Comparison of ENCODE assay signal across 16 cellular contexts in genomic region chr2:149019768-149020167, GRCh38. TPM values are rescaled to one million over a fixed set of nuclear protein-coding genes. Genes with fewer than 3 reads are reported as not detected.
DNase-seq lines count a peak whose midpoint lies in the region; TF ChIP-seq lines count a peak whose summit lies in the region.
"Had no signal": no experiment of that assay in that cellular context is flagged by ENCODE, and none has a peak within 500 bp of the region (broad histone marks: within the 10 kb centered on the region; RNA-seq: fewer than 3 reads in every experiment).

No MANE protein-coding gene starts in this region.

- peak overlapping the region; percentile 96 for H3K4me2 ChIP-seq in DOHH2 (ENCODE audit: low read length)

- in situ Hi-C loops in transverse colon (cut with MboI; ENCODE audit: low pct_ligation_motif_present in 1 of 4, low pct_unique_long_range_greater_than_20kb in 1 of 4, low sequenced_read_pairs in 3 of 4): loop anchor here (5.0 to 10.0 kb wide), 3 partner anchors 295 to 545 kb away; no protein-coding TSS in a partner anchor

- H3K36me3 ChIP-seq in DOHH2 (ENCODE audit: control insufficient read depth, low read length): no peaks in the 10 kb centered on the region; the same call in 1 of the 2 replicates
- no peaks in the 10 kb centered on the region for H3K36me3 ChIP-seq in neutrophil
- no peaks in the 10 kb centered on the region for H3K36me3 ChIP-seq in transverse colon
- H3K36me3 ChIP-seq: esophagus squamous epithelium, pancreas, stomach had no signal

- H3K79me2 ChIP-seq in DOHH2 (ENCODE audit: control insufficient read depth, low read length): 0 out of 2 replicates have a peak, but pooled peaks cover 2% of the 10 kb centered on the region

- H3F3A ChIP-seq in DOHH2 (ENCODE audit: control insufficient read depth, insufficient read depth): peaks cover 35% of the 10 kb centered on the region

- 17 to 67% methylated on average over 1 to 2 of the region's 2 CpGs for WGBS in transverse colon (ENCODE audit: low coverage in 1 of 2), 2 donors

- intact Hi-C loops in transverse colon (cut with DNase I; ENCODE audit: low total_unique reads): no loop called here

- DNase-seq in NB4 (ENCODE audit: low read depth) (peak; percentile 29), SKM-1 (lab: John Stamatoyannopoulos, UW; ENCODE audit: unreplicated experiment) (peak; percentile 50), GF-D8 (lab: John Stamatoyannopoulos, UW) (no peak), transverse colon (no peak), NCI-H69 (lab: John Stamatoyannopoulos, UW) (no peak)
- DNase-seq: activated CD8-positive, alpha-beta memory T cell treated with anti-CD3 and anti-CD28 coated beads, Interleukin-2, amount 50 U/mL, for 48 hours; activated naive CD4-positive, alpha-beta T cell treated with anti-CD3 and anti-CD28 coated beads for 36 hours; dermis blood vessel endothelial cell; esophagus squamous epithelium; NCI-H2081 treated with DMSO at 0.1 percent for 48 hours; pancreas; T-helper 17 cell had no signal

- H3K27ac ChIP-seq in DOHH2 (ENCODE audit: low read depth, low read length) (peak overlapping the region; percentile 100), neutrophil (peak overlapping the region; percentile 21), transverse colon (no peak overlapping the region)
- H3K27ac ChIP-seq: C4-2B, esophagus squamous epithelium, pancreas had no signal

- TF ChIP-seq EP300 in transverse colon (IDR thresholded peaks at IDR 0.05; ENCODE audit: low read depth): no peak

- TF ChIP-seq CTCF in DOHH2 (IDR thresholded peaks at IDR 0.05; ENCODE audit: low read depth, low read length, poor library complexity, severe bottlenecking) (no peak), NB4 (IDR thresholded peaks at IDR 0.05; ENCODE audit: low read depth, low read length) (no peak), neutrophil (IDR thresholded peaks at IDR 0.05) (no peak), transverse colon (IDR thresholded peaks at IDR 0.05) (no peak)

- H3K9me3 ChIP-seq in DOHH2 (ENCODE audit: control insufficient read depth, insufficient read depth, low read length) (no peaks in the 10 kb centered on the region), neutrophil (no peaks in the 10 kb centered on the region), transverse colon (no peaks in the 10 kb centered on the region)
- H3K9me3 ChIP-seq: esophagus squamous epithelium, pancreas, stomach had no signal

- no peaks in the 10 kb centered on the region for H3K27me3 ChIP-seq in DOHH2 (ENCODE audit: control insufficient read depth, low read length)
- H3K27me3 ChIP-seq in neutrophil: no peaks in the 10 kb centered on the region
- H3K27me3 ChIP-seq in transverse colon: no peaks in the 10 kb centered on the region
- H3K27me3 ChIP-seq: pancreas, stomach had no signal

- H3K4me1 ChIP-seq in DOHH2 (ENCODE audit: control insufficient read depth, low read length): peaks cover 79% of the 10 kb centered on the region
- H3K4me1 ChIP-seq in neutrophil (ENCODE audit: control insufficient read depth in 1 of 2, insufficient read depth in 1 of 2, low read depth in 1 of 2, low read length in 1 of 2): peaks cover 18 to 21% of the 10 kb centered on the region in 2 experiments
- H3K4me1 ChIP-seq in transverse colon: peaks cover 0 to 20% (median 5%) of the 10 kb centered on the region in 4 donors
- H3K4me1 ChIP-seq: pancreas had no signal

- H4K20me1 ChIP-seq in DOHH2 (ENCODE audit: control insufficient read depth, insufficient read depth, low read depth, low read length): no peaks in the 10 kb centered on the region

- H3K9me2 ChIP-seq in DOHH2 (replicated peaks; ENCODE audit: control insufficient read depth, low read length): no peaks in the 10 kb centered on the region

- H3K4me3 ChIP-seq in DOHH2 (ENCODE audit: low read length) (peak overlapping the region; percentile 73), NB4 (ENCODE audit: low read depth, low read length) (no peak overlapping the region), neutrophil (ENCODE audit: low read depth in 1 of 2, low read length in 1 of 2) (no peak overlapping the region), transverse colon (no peak overlapping the region)
- H3K4me3 ChIP-seq: esophagus squamous epithelium, pancreas, stomach had no signal

- TF ChIP-seq POLR2A in NB4 (IDR thresholded peaks at IDR 0.05; ENCODE audit: extremely low read depth, insufficient read length): no peak
- TF ChIP-seq POLR2A in transverse colon (IDR thresholded peaks at IDR 0.05): no peak

RNA-seq across cellular contexts. Expression of gene LYPD6B, which starts 18.7 kb away (rescaled TPM):
- total RNA-seq in transverse colon: 1 to 10 TPM in 3 of 4 donors, not detected in 1; 1.1 to 3.1 (median 2.6) TPM
- total RNA-seq: activated naive CD4-positive, alpha-beta T cell treated with anti-CD3 and anti-CD28 coated beads for 36 hours; dermis blood vessel endothelial cell had no signal

Comparison
In these comparisons a context has a peak if more than half of its experiments do, and no peak if none do; other contexts are left out.
1. H3K27ac ChIP-seq: peak in DOHH2 (single experiment) and neutrophil (single experiment); none in transverse colon (0 of 4).
2. DNase-seq: peak in NB4 (single experiment) and SKM-1 (single experiment); none in GF-D8 (single experiment), transverse colon (single experiment) and NCI-H69 (single experiment).